ENCODE assay signal across 23 cellular contexts in genomic region chr3:75254685-75255084, GRCh38.
"Had no signal": no experiment of that assay in that cellular context is flagged by ENCODE, and none has a peak within 500 bp of the region (broad histone marks: within the 10 kb centered on the region; RNA-seq: fewer than 3 reads in every experiment).

No MANE protein-coding gene starts in this region.

- H3K27ac Mint-ChIP-seq: activated naive CD4-positive, alpha-beta T cell treated with anti-CD3 and anti-CD28 coated beads for 36 hours; activated naive CD8-positive, alpha-beta T cell treated with anti-CD3 and anti-CD28 coated beads, Interleukin-2, amount 10 ng/mL, durations not matched to agents 7 days and 5 days; nephron; T-helper 17 cell had no signal

- H3K4me3 Mint-ChIP-seq: activated naive CD4-positive, alpha-beta T cell treated with anti-CD3 and anti-CD28 coated beads for 36 hours; activated naive CD8-positive, alpha-beta T cell treated with anti-CD3 and anti-CD28 coated beads, Interleukin-2, amount 10 ng/mL, durations not matched to agents 7 days and 5 days; central memory CD8-positive, alpha-beta T cell; nephron; T-helper 17 cell had no signal

- H2AFZ ChIP-seq: parathyroid adenoma had no signal

- H3K36me3 ChIP-seq: breast epithelium, esophagus squamous epithelium, gastrocnemius medialis, upper lobe of left lung had no signal

- H3K79me2 ChIP-seq: parathyroid adenoma had no signal

- H3K9me3 Mint-ChIP-seq: activated naive CD4-positive, alpha-beta T cell treated with anti-CD3 and anti-CD28 coated beads for 36 hours; activated naive CD8-positive, alpha-beta T cell treated with anti-CD3 and anti-CD28 coated beads, Interleukin-2, amount 10 ng/mL, durations not matched to agents 7 days and 5 days; central memory CD8-positive, alpha-beta T cell; nephron had no signal

- H3K9me3 ChIP-seq: breast epithelium, esophagus squamous epithelium, gastrocnemius medialis, upper lobe of left lung had no signal

- H3K27me3 ChIP-seq: breast epithelium, esophagus squamous epithelium, gastrocnemius medialis, upper lobe of left lung had no signal

- H3K4me1 ChIP-seq: breast epithelium, esophagus squamous epithelium, gastrocnemius medialis, parathyroid adenoma, upper lobe of left lung had no signal

- H3K27ac ChIP-seq: breast epithelium, esophagus squamous epithelium, gastrocnemius medialis, parathyroid adenoma, upper lobe of left lung had no signal

- DNase-seq: activated CD4-positive, alpha-beta T cell treated with anti-CD3 and anti-CD28 coated beads for 4 hours; activated CD4-positive, alpha-beta T cell treated with anti-CD3 and anti-CD28 coated beads, Interleukin-2, amount 50 U/mL, for 48 hours; activated CD4-positive, CD25-positive, alpha-beta regulatory T cell; activated CD8-positive, alpha-beta memory T cell treated with anti-CD3 and anti-CD28 coated beads, Interleukin-2, amount 50 U/mL, for 48 hours; activated effector memory CD4-positive, alpha-beta T cell treated with Interleukin-2 at 50 U/mL for 16 hours; activated naive CD4-positive, alpha-beta T cell treated with anti-CD3 and anti-CD28 coated beads for 36 hours; activated naive CD8-positive, alpha-beta T cell treated with anti-CD3 and anti-CD28 coated beads, Interleukin-2, amount 10 ng/mL, durations not matched to agents 7 days and 5 days; activated T-cell treated with anti-CD3 and anti-CD28 coated beads, Interleukin-2, amount 50 U/mL, for 48 hours; amniotic stem cell; esophagus squamous epithelium; gastrocnemius medialis; left cardiac atrium; midbrain; right cardiac atrium; stimulated activated CD4-positive, alpha-beta T cell treated with anti-CD3 and anti-CD28 coated beads, Interleukin-12 subunit alpha, Interleukin-12 subunit beta, amount 100 ng/mL, for 4 hours; stimulated activated CD4-positive, alpha-beta T cell treated with anti-CD3 and anti-CD28 coated beads, Interleukin-4, amount 100 ng/mL, for 4 hours; stimulated activated naive CD8-positive, alpha-beta T cell treated with anti-CD3 and anti-CD28 coated beads, Interleukin-15, Interleukin-2, amounts not matched to agents 100 U/mL and 50 U/mL, for 24 hours; T-helper 17 cell; upper lobe of left lung had no signal

- H3K36me3 Mint-ChIP-seq: activated naive CD8-positive, alpha-beta T cell treated with anti-CD3 and anti-CD28 coated beads, Interleukin-2, amount 10 ng/mL, durations not matched to agents 7 days and 5 days had no signal

- H3K9ac ChIP-seq: parathyroid adenoma had no signal

- H3K27me3 Mint-ChIP-seq: activated naive CD8-positive, alpha-beta T cell treated with anti-CD3 and anti-CD28 coated beads, Interleukin-2, amount 10 ng/mL, durations not matched to agents 7 days and 5 days; central memory CD8-positive, alpha-beta T cell had no signal

- H3K4me3 ChIP-seq: breast epithelium, esophagus squamous epithelium, gastrocnemius medialis, upper lobe of left lung had no signal

- H3K4me1 Mint-ChIP-seq: activated naive CD8-positive, alpha-beta T cell treated with anti-CD3 and anti-CD28 coated beads, Interleukin-2, amount 10 ng/mL, durations not matched to agents 7 days and 5 days; central memory CD8-positive, alpha-beta T cell; nephron had no signal
